In the genomic region with DNA sequence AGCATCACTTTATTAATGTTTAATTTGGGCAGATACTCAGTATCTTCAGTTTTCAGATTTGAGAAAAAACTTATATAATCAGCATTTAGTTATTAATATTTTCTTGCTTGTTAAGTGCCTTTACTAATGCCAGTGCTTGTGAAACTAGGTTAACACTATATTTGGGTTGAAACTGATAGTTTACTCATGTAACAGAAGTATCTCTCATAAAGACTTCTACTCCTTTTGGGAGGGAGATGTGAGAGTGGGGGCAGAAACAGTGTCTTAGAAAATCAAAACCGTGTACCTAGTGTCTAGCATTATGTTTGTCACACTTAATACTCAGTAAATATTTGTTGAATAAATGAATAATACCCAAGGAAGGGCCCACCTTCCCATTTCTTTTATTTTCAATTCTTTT, we compare ENCODE assay signal across 13 cellular contexts.
DNase-seq lines count a peak whose midpoint lies in the region; ATAC-seq lines count a peak whose summit lies in the region.
"Had no signal": no experiment of that assay in that cellular context is flagged by ENCODE, and none has a peak within 500 bp of the region (broad histone marks: within the 10 kb centered on the region; RNA-seq: fewer than 3 reads in every experiment).

No MANE protein-coding gene starts in this region.

- DNase-seq in EL (peak; percentile 28), NCI-H128 (lab: John Stamatoyannopoulos, UW; ENCODE audit: unreplicated experiment) (no peak), NCI-H2196 (lab: John Stamatoyannopoulos, UW; ENCODE audit: unreplicated experiment) (no peak), SK-N-DZ (ENCODE audit: low spot score) (no peak), cerebellar nuclear complex (lab: John Stamatoyannopoulos, UW) (no peak)
- DNase-seq: activated CD8-positive, alpha-beta T cell treated with anti-CD3 and anti-CD28 coated beads for 36 hours; endodermal cell; natural killer cell; NCI-H1930; SIG-M5 had no signal

- ATAC-seq in GM19328 (IDR thresholded peaks at IDR 0.05; ENCODE audit: unreplicated experiment) (peak; percentile 74), HG02642 (IDR thresholded peaks at IDR 0.05; ENCODE audit: poor library complexity, unreplicated experiment) (peak; percentile 94), HG03469 (IDR thresholded peaks at IDR 0.05; ENCODE audit: unreplicated experiment) (peak; percentile 87)
- ATAC-seq: activated CD8-positive, alpha-beta T cell treated with anti-CD3 and anti-CD28 coated beads for 36 hours; natural killer cell had no signal
